In genomic region chrX:24838624-24839023, GRCh38 we compare ENCODE assay signal across 8 cellular contexts.
A peak's percentile ranks its signal among the peaks of the same experiment; 100 is the strongest.
DNase-seq lines count a peak whose midpoint lies in the region; ATAC-seq and TF ChIP-seq lines count a peak whose summit lies in the region.

No MANE protein-coding gene starts in this region.

- H3K4me3 ChIP-seq in astrocyte of the cerebellum (ENCODE audit: low read depth, low read length), result no peak overlapping the region
- no peak overlapping the region for H3K4me3 ChIP-seq in left lung

- no peaks in the 10 kb centered on the region for H3K36me3 ChIP-seq in left lung

- H3K27me3 ChIP-seq in left lung, result no peaks in the 10 kb centered on the region

- H3K9me3 ChIP-seq in left lung, result no peaks in the 10 kb centered on the region

- no peak overlapping the region for H3K27ac ChIP-seq in left lung

- intact Hi-C loops in left lung (cut with DNase I), result no loop called here

- in situ Hi-C loops in astrocyte of the cerebellum (cut with HindIII; ENCODE audit: low sequenced_read_pairs), result no loop called here

- peak; percentile 62 for ATAC-seq in left lung
- no peak for ATAC-seq in HG02798 (IDR thresholded peaks at IDR 0.05; ENCODE audit: poor library complexity, unreplicated experiment)
- no peak for ATAC-seq in HG03108 (IDR thresholded peaks at IDR 0.05; ENCODE audit: unreplicated experiment)

- no peaks in the 10 kb centered on the region for H3K4me1 ChIP-seq in left lung

- DNase-seq in NCI-H82 (lab: John Stamatoyannopoulos, UW) (peak; percentile 39), NCI-H82 treated with DMSO at 0.1 percent for 48 hours (lab: John Stamatoyannopoulos, UW; ENCODE audit: unreplicated experiment) (no peak), Kasumi-1 (lab: John Stamatoyannopoulos, UW) (peak; percentile 28 to 44), astrocyte of the cerebellum (ENCODE audit: low read depth) (peak; percentile 24), left lung (no peak)
- DNase-seq in activated CD4-positive, CD25-positive, alpha-beta regulatory T cell (lab: John Stamatoyannopoulos, UW), result no peak

- TF ChIP-seq CTCF in astrocyte of the cerebellum (IDR thresholded peaks at IDR 0.05; ENCODE audit: low read depth, low read length, missing control alignments) (peak; percentile 29), left lung (IDR thresholded peaks at IDR 0.05) (peak; percentile 33 to 49)

Comparison
In these comparisons a context has a peak if more than half of its experiments do, and no peak if none do; other contexts are left out.
1. DNase-seq: peak in NCI-H82 (single experiment), Kasumi-1 (2 of 2) and astrocyte of the cerebellum (single experiment); none in NCI-H82 treated with DMSO at 0.1 percent for 48 hours (single experiment), left lung (0 of 2) and activated CD4-positive, CD25-positive, alpha-beta regulatory T cell (0 of 4).